In genomic region chr10:48982584-48982983, GRCh38 we compare ENCODE assay signal across 21 cellular contexts. TPM values are rescaled to one million over a fixed set of nuclear protein-coding genes. Genes with fewer than 3 reads are reported as not detected.
DNase-seq lines count a peak whose midpoint lies in the region; ATAC-seq and TF ChIP-seq lines count a peak whose summit lies in the region.
"Had no signal": no experiment of that assay in that cellular context is flagged by ENCODE, and none has a peak within 500 bp of the region (broad histone marks: within the 10 kb centered on the region; RNA-seq: fewer than 3 reads in every experiment).

No MANE protein-coding gene starts in this region.

- no peaks in the 10 kb centered on the region for H3K79me2 ChIP-seq in GM23248 (ENCODE audit: insufficient read depth)

- peaks cover 0 to 5% (median 0%) of the 10 kb centered on the region in 3 donors for H3K4me1 Mint-ChIP-seq in IgD-negative memory B cell

- H3K27me3 ChIP-seq in GM23248 (replicated peaks; ENCODE audit: insufficient read depth) = peaks cover 16% of the 10 kb centered on the region; the same call in 1 of the 2 replicates
- no peaks in the 10 kb centered on the region for H3K27me3 ChIP-seq in body of pancreas
- H3K27me3 ChIP-seq in left lung = no peaks in the 10 kb centered on the region

- ATAC-seq in body of pancreas (no peak), left lung (no peak)
- ATAC-seq: GM12878 had no signal

- intact Hi-C loops in body of pancreas (cut with DNase I) (no loop called here), left lung (cut with DNase I) (loop anchor here in 1 of 2 donors (10.0 kb wide), 2 partner anchors 182 to 532 kb away; no protein-coding TSS in a partner anchor)

- no peak overlapping the region for H3K9ac ChIP-seq in GM23248

- no peaks in the 10 kb centered on the region for H3K36me3 ChIP-seq in GM23248 (ENCODE audit: low read depth)
- no peaks in the 10 kb centered on the region for H3K36me3 ChIP-seq in body of pancreas (replicated peaks in 1 of 2; ENCODE audit: insufficient read depth in 1 of 2, low read depth in 2 of 2)
- peaks cover 0 to 13% of the 10 kb centered on the region in 2 donors for H3K36me3 ChIP-seq in left lung
- H3K36me3 ChIP-seq: HAP-1 had no signal

- H3F3A ChIP-seq in GM23248 (ENCODE audit: insufficient read depth) = no peaks in the 10 kb centered on the region

- TF ChIP-seq CTCF in body of pancreas (IDR thresholded peaks at IDR 0.05) (no peak), left lung (IDR thresholded peaks at IDR 0.05) (no peak)

- TF ChIP-seq POLR2A in body of pancreas (IDR thresholded peaks at IDR 0.05) = no peak

- H3K27ac ChIP-seq in GM23248 (no peak overlapping the region), body of pancreas (no peak overlapping the region), left lung (no peak overlapping the region)
- H3K27ac ChIP-seq: C4-2B, HL-60 had no signal

- H3K4me1 ChIP-seq in GM23248 (ENCODE audit: insufficient read depth) (no peaks in the 10 kb centered on the region), body of pancreas (no peaks in the 10 kb centered on the region), left lung (no peaks in the 10 kb centered on the region)
- H3K4me1 ChIP-seq: Caco-2, HAP-1 had no signal

- no peaks in the 10 kb centered on the region for H3K27me3 Mint-ChIP-seq in IgD-negative memory B cell
- H3K27me3 Mint-ChIP-seq: CD4-positive, alpha-beta T cell had no signal

- 41 to 51% methylated on average over 5 of the region's 5 CpGs for WGBS in GM23248 (ENCODE audit: low coverage in 1 of 2, low lambda C conversion rate in 2 of 2, missing lambda C conversion rate in 2 of 2), 2 experiments
- WGBS in body of pancreas, 2 donors = 69 to 73% methylated on average over 5 of the region's 5 CpGs

- in situ Hi-C loops in GM23248 (cut with MboI) = no loop called here

- H3K9me3 ChIP-seq in GM23248 (ENCODE audit: low read depth) (no peaks in the 10 kb centered on the region), body of pancreas (no peaks in the 10 kb centered on the region), left lung (no peaks in the 10 kb centered on the region)
- H3K9me3 ChIP-seq: Caco-2, HAP-1 had no signal

- H3K9me3 Mint-ChIP-seq in IgD-negative memory B cell = no peaks in the 10 kb centered on the region
- H3K9me3 Mint-ChIP-seq: CD4-positive, alpha-beta T cell had no signal

- peak; percentile 36 for DNase-seq in GM23248
- peak; percentile 16 for DNase-seq in kidney tubule cell (ENCODE audit: low spot score)
- DNase-seq in body of pancreas = no peak
- no peak for DNase-seq in left lung
- no peak for DNase-seq in NCI-H82 treated with DMSO at 0.1 percent for 48 hours (lab: John Stamatoyannopoulos, UW; ENCODE audit: unreplicated experiment)
- DNase-seq: ACHN; AML-193; Caco-2; CD4-positive, alpha-beta T cell; DMS153; DND-41; EL; IMR-90; KBM-7 had no signal

- peak overlapping the region in 2 of 3 donors; percentile 77 to 87 for H3K27ac Mint-ChIP-seq in IgD-negative memory B cell
- H3K27ac Mint-ChIP-seq: CD4-positive, alpha-beta T cell had no signal

- H4K20me1 ChIP-seq in GM23248 (ENCODE audit: insufficient read depth) = no peaks in the 10 kb centered on the region

- no peak overlapping the region for H3K4me2 ChIP-seq in GM23248 (ENCODE audit: unreplicated experiment)

- peaks cover 2% of the 10 kb centered on the region for H3K36me3 Mint-ChIP-seq in IgD-negative memory B cell

- H3K9me2 ChIP-seq in GM23248 (ENCODE audit: insufficient read depth) = no peaks in the 10 kb centered on the region

- H3K4me3 Mint-ChIP-seq in IgD-negative memory B cell = no peak overlapping the region
- H3K4me3 Mint-ChIP-seq: CD4-positive, alpha-beta T cell had no signal

- H3K4me3 ChIP-seq in GM23248 (no peak overlapping the region), body of pancreas (no peak overlapping the region), left lung (no peak overlapping the region)
- H3K4me3 ChIP-seq: GM12878, HAP-1 had no signal

- no peak overlapping the region for H2AFZ ChIP-seq in GM23248

RNA-seq across cellular contexts. Expression of gene LRRC18, which starts 42.9 kb away (rescaled TPM):
- not detected in 2 replicates for total RNA-seq in GM23248 (2014; rRNA removed; shearing (Covaris generic))
- not detected in 2 replicates for polyA plus RNA-seq in GM23248 (2016; fragmentation: Nextera tagmentation; extraction: Ambion mirVana)
- polyA plus RNA-seq in IgD-negative memory B cell = 0.58 TPM
- not detected for total RNA-seq in body of pancreas
- total RNA-seq in left lung = 1 to 10 TPM in 1 of 2 donors, under 1 TPM in 1; 0.50 to 1.2 TPM
- total RNA-seq: Caco-2; CD4-positive, alpha-beta T cell; G401; IMR-90 had no signal
- polyA plus RNA-seq: BJ, IMR-90 had no signal

Comparison
In these comparisons a context has a peak if more than half of its experiments do, and no peak if none do; other contexts are left out.
1. DNase-seq: peak in GM23248 (single experiment) and kidney tubule cell (single experiment); none in body of pancreas (0 of 4), left lung (0 of 2) and NCI-H82 treated with DMSO at 0.1 percent for 48 hours (single experiment).